8 cellular contexts compared by ENCODE assay signal in genomic region chr21:31730687-31731111, GRCh38. TPM values are rescaled to one million over a fixed set of nuclear protein-coding genes. Genes with fewer than 3 reads are reported as not detected.
A peak's percentile ranks its signal among the peaks of the same experiment; 100 is the strongest.
DNase-seq lines count a peak whose midpoint lies in the region; ATAC-seq and TF ChIP-seq lines count a peak whose summit lies in the region.

No MANE protein-coding gene starts in this region.

- H3K9ac ChIP-seq in BLaER1 treated with 17β-estradiol and CSF1 and Interleukin-3, amounts not matched to agents 10 nM and 100 nM, result peak overlapping the region; percentile 95 to 100 (median 99)

- no peaks in the 10 kb centered on the region for H3K27me3 ChIP-seq in BLaER1 treated with 17β-estradiol and CSF1 and Interleukin-3, amounts not matched to agents 10 nM and 100 nM
- no peaks in the 10 kb centered on the region for H3K27me3 ChIP-seq in H7 (ENCODE audit: control insufficient read depth, insufficient read depth, low read length)
- H3K27me3 ChIP-seq in WERI-Rb-1 (ENCODE audit: insufficient read depth, low read depth, severe bottlenecking), result no peaks in the 10 kb centered on the region

- H3K4me2 ChIP-seq in BLaER1 treated with 17β-estradiol and CSF1 and Interleukin-3, amounts not matched to agents 10 nM and 100 nM, result peak overlapping the region; percentile 73 to 95 (median 91)

- DNase-seq in H7 (peak; percentile 87), WERI-Rb-1 (peak; percentile 52), head of caudate nucleus (peak in 23 of 42 donors; percentile 3 to 67 (median 23)), pons (ENCODE audit: low spot score) (peak; percentile 32), NCI-H446 treated with DMSO at 0.1 percent for 48 hours (lab: John Stamatoyannopoulos, UW) (no peak), activated gamma-delta T cell (lab: John Stamatoyannopoulos, UW) (no peak)

- peaks cover 39 to 68% (median 50%) of the 10 kb centered on the region in 10 experiments for H3K4me1 ChIP-seq in BLaER1 treated with 17β-estradiol and CSF1 and Interleukin-3, amounts not matched to agents 10 nM and 100 nM

- peaks cover 9 to 40% (median 29%) of the 10 kb centered on the region in 11 experiments; a peak in 21 of 22 replicates for H3K36me3 ChIP-seq in BLaER1 treated with 17β-estradiol and CSF1 and Interleukin-3, amounts not matched to agents 10 nM and 100 nM
- H3K36me3 ChIP-seq in H7 (replicated peaks; ENCODE audit: control insufficient read depth, insufficient read depth, low read length), result no peaks in the 10 kb centered on the region
- peaks cover 48% of the 10 kb centered on the region for H3K36me3 ChIP-seq in WERI-Rb-1

- peak overlapping the region; percentile 91 to 99 (median 98) for H3K4me3 ChIP-seq in BLaER1 treated with 17β-estradiol and CSF1 and Interleukin-3, amounts not matched to agents 10 nM and 100 nM
- H3K4me3 ChIP-seq in H7 (ENCODE audit: insufficient read depth, low read depth, low read length) (peak overlapping the region; percentile 88), WERI-Rb-1 (ENCODE audit: low read depth, low read length) (peak overlapping the region; percentile 64)

- intact Hi-C loops in head of caudate nucleus (cut with DNase I), result no loop called here

- peaks cover 0 to 21% (median 16%) of the 10 kb centered on the region in 11 experiments; a peak in 18 of 22 replicates for H3K9me3 ChIP-seq in BLaER1 treated with 17β-estradiol and CSF1 and Interleukin-3, amounts not matched to agents 10 nM and 100 nM (replicated peaks in 1 of 11)
- no peaks in the 10 kb centered on the region for H3K9me3 ChIP-seq in WERI-Rb-1 (ENCODE audit: severe bottlenecking)

- H3K27ac ChIP-seq in BLaER1 treated with 17β-estradiol and CSF1 and Interleukin-3, amounts not matched to agents 10 nM and 100 nM, result peak overlapping the region; percentile 95 to 99 (median 99)
- peak overlapping the region; percentile 100 for H3K27ac ChIP-seq in WERI-Rb-1

- no peak for ATAC-seq in HG03159 (IDR thresholded peaks at IDR 0.05; ENCODE audit: unreplicated experiment)

- peaks cover 50 to 61% (median 54%) of the 10 kb centered on the region in 11 experiments for H4K20me1 ChIP-seq in BLaER1 treated with 17β-estradiol and CSF1 and Interleukin-3, amounts not matched to agents 10 nM and 100 nM

- TF ChIP-seq CTCF in WERI-Rb-1 (IDR thresholded peaks at IDR 0.05; ENCODE audit: low read depth, low read length), result no peak

RNA-seq across cellular contexts. Expression of gene SCAF4, which starts 1.2 kb away (rescaled TPM):
- total RNA-seq in H7 (2014; rRNA removed; shearing (Covaris generic)), result 9.5 and 14.5 TPM in 2 replicates

Comparison
In these comparisons a context has a peak if more than half of its experiments do, and no peak if none do; other contexts are left out.
1. DNase-seq: peak in H7 (single experiment), WERI-Rb-1 (single experiment), head of caudate nucleus (23 of 42) and pons (single experiment); none in NCI-H446 treated with DMSO at 0.1 percent for 48 hours (single experiment) and activated gamma-delta T cell (single experiment).
2. Peak in every context shown above with its lines, with median percentiles within 50 percentile points of each other: H3K4me3 ChIP-seq.